8 cellular contexts compared by ENCODE assay signal in genomic region chr4:4395849-4396627, GRCh38. TPM values are rescaled to one million over a fixed set of nuclear protein-coding genes. Genes with fewer than 3 reads are reported as not detected.
DNase-seq lines count a peak whose midpoint lies in the region; TF ChIP-seq lines count a peak whose summit lies in the region.

No MANE protein-coding gene starts in this region.

- no peaks in the 10 kb centered on the region for H3K79me1 ChIP-seq in H9 (ENCODE audit: insufficient read depth, low read depth, low read length, poor library complexity, severe bottlenecking)

- H3K4me1 Mint-ChIP-seq in H9 (peaks cover 14 to 17% of the 10 kb centered on the region in 2 experiments), mesothelial cell of epicardium (peaks cover 4% of the 10 kb centered on the region)

- H2BK120ac ChIP-seq in H9 (ENCODE audit: low read depth, low read length, poor library complexity, severe bottlenecking), result no peak overlapping the region

- H3K27me3 Mint-ChIP-seq in H9 (ENCODE audit: low read depth), result peaks cover 38% of the 10 kb centered on the region
- no peaks in the 10 kb centered on the region for H3K27me3 Mint-ChIP-seq in mesothelial cell of epicardium (ENCODE audit: low read depth)

- H3K4me3 Mint-ChIP-seq in H9 (peak overlapping the region in 1 of 2 experiments; percentile 25; a peak in 1 of 5 replicates), mesothelial cell of epicardium (no peak overlapping the region)

- H2BK5ac ChIP-seq in H9 (ENCODE audit: insufficient read length, low read length), result no peak overlapping the region

- H2BK15ac ChIP-seq in H9 (ENCODE audit: low read depth, low read length), result no peak overlapping the region

- no peaks in the 10 kb centered on the region for H4K20me1 ChIP-seq in H9 (ENCODE audit: control insufficient read depth, insufficient read depth, insufficient read length)

- no peak overlapping the region for H3K4ac ChIP-seq in H9 (ENCODE audit: low read depth, low read length)

- peak overlapping the region; percentile 4; the same call in 1 of the 2 replicates for H3K14ac ChIP-seq in H9 (ENCODE audit: insufficient read depth, low read length)

- H3K36me3 Mint-ChIP-seq in H9 (ENCODE audit: insufficient read depth in 1 of 3, low read depth in 3 of 3), result peaks cover 0 to 22% (median 16%) of the 10 kb centered on the region in 3 experiments; a peak in 5 of 7 replicates
- peaks cover 54% of the 10 kb centered on the region for H3K36me3 Mint-ChIP-seq in mesothelial cell of epicardium

- H3K9ac ChIP-seq in H9 (ENCODE audit: extremely low read depth, insufficient read length, low read length), result no peak overlapping the region

- no peaks in the 10 kb centered on the region for H3K27me3 ChIP-seq in H9 (ENCODE audit: insufficient read depth, low read length)

- no peaks in the 10 kb centered on the region for H3K9me3 ChIP-seq in H9 (ENCODE audit: control insufficient read depth, low read depth, low read length)

- TF ChIP-seq CTCF in H9 (conservative IDR thresholded peaks at IDR 0.05) (0 out of 3 replicates have a peak, but pooled peaks have one; percentile 28), mesothelial cell of epicardium (IDR thresholded peaks at IDR 0.05; ENCODE audit: unreplicated experiment) (no peak)

- H2AK5ac ChIP-seq in H9 (ENCODE audit: insufficient read length, low read length), result no peak overlapping the region

- no peak overlapping the region for H2BK20ac ChIP-seq in H9 (ENCODE audit: low read depth, low read length, poor library complexity, severe bottlenecking)

- no peak overlapping the region for H2BK12ac ChIP-seq in H9 (ENCODE audit: insufficient read length, low read depth, low read length)

- H3K27ac ChIP-seq in H9 (ENCODE audit: insufficient read length, low read depth, low read length), result no peak overlapping the region

- H3K23ac ChIP-seq in H9 (ENCODE audit: insufficient read length, low read depth, low read length), result no peak overlapping the region

- no peaks in the 10 kb centered on the region for H3K23me2 ChIP-seq in H9 (ENCODE audit: insufficient read length, low read depth, low read length, poor library complexity, severe bottlenecking)

- H4K5ac ChIP-seq in H9 (ENCODE audit: insufficient read length, low read depth, low read length), result no peak overlapping the region

- H3K56ac ChIP-seq in H9 (ENCODE audit: insufficient read length, low read depth, low read length), result no peak overlapping the region

- peaks cover 5% of the 10 kb centered on the region; the same call in 1 of the 2 replicates for H3K4me1 ChIP-seq in H9 (ENCODE audit: insufficient read depth, low read length)

- no peak overlapping the region for H4K91ac ChIP-seq in H9 (ENCODE audit: insufficient read length, low read depth, low read length)

- WGBS in H9 (ENCODE audit: extremely low coverage, insufficient read length, low lambda C conversion rate), result no CpG with 5 or more reads among the region's 26 CpGs

- H3K4me2 ChIP-seq in H9 (ENCODE audit: insufficient read depth, insufficient read length, low read length), result no peak overlapping the region

- DNase-seq in G401 (ENCODE audit: low spot score), result peak; percentile 52
- DNase-seq in H9, result peak; percentile 57
- DNase-seq in RPMI8226, result peak; percentile 23
- DNase-seq in midbrain (lab: John Stamatoyannopoulos, UW), result peak; percentile 24
- DNase-seq in mesothelial cell of epicardium (ENCODE audit: low spot score in 2 of 2, unreplicated experiment in 2 of 2), result no peak
- no peak for DNase-seq in amniotic stem cell (lab: John Stamatoyannopoulos, UW)
- DNase-seq in stimulated activated CD4-positive, alpha-beta T cell treated with anti-CD3 and anti-CD28 coated beads, Interleukin-15, amount 100 ng/mL, for 24 hours, result no peak
- no peak for DNase-seq in activated CD8-positive, alpha-beta memory T cell treated with anti-CD3 and anti-CD28 coated beads, Interleukin-2, amount 50 U/mL, for 4 hours

- no peak overlapping the region for H4K8ac ChIP-seq in H9 (replicated peaks; ENCODE audit: insufficient read length, low read depth, low read length)

- peak overlapping the region in 1 of 3 experiments; percentile 72; a peak in 2 of 7 replicates for H3K27ac Mint-ChIP-seq in H9
- H3K27ac Mint-ChIP-seq in mesothelial cell of epicardium, result no peak overlapping the region

- H3K18ac ChIP-seq in H9 (ENCODE audit: insufficient read length, low read depth, low read length), result no peak overlapping the region

- H3K9me3 Mint-ChIP-seq in H9 (peaks cover 0 to 2% of the 10 kb centered on the region in 2 experiments; a peak in 2 of 5 replicates), mesothelial cell of epicardium (peaks cover 11% of the 10 kb centered on the region)

- no peak overlapping the region for H2AFZ ChIP-seq in H9 (ENCODE audit: low read length)

- in situ Hi-C loops in G401 (cut with HindIII; ENCODE audit: low sequenced_read_pairs), result no loop called here

- H3T11ph ChIP-seq in H9 (ENCODE audit: low read length), result no peak overlapping the region

- H3K79me2 ChIP-seq in H9 (ENCODE audit: insufficient read depth, low read length), result no peaks in the 10 kb centered on the region

RNA-seq across cellular contexts. Expression of gene NSG1, which starts 9.1 kb away (rescaled TPM):
- total RNA-seq in G401 (2014; rRNA removed; shearing (Covaris generic)), result 33.8 and 37.9 TPM in 2 replicates
- total RNA-seq in H9 (2021) (7.9 and 9.3 TPM in 2 replicates), mesothelial cell of epicardium (45.8 to 55.6 TPM (median 48.6 TPM) in 3 replicates)

Comparison
In these comparisons a context has a peak if more than half of its experiments do, and no peak if none do; other contexts are left out.
1. DNase-seq: peak in G401 (single experiment), H9 (single experiment), RPMI8226 (single experiment) and midbrain (single experiment); none in mesothelial cell of epicardium (0 of 2), amniotic stem cell (single experiment), stimulated activated CD4-positive, alpha-beta T cell treated with anti-CD3 and anti-CD28 coated beads, Interleukin-15, amount 100 ng/mL, for 24 hours (single experiment) and activated CD8-positive, alpha-beta memory T cell treated with anti-CD3 and anti-CD28 coated beads, Interleukin-2, amount 50 U/mL, for 4 hours (single experiment).